In the genomic region with DNA sequence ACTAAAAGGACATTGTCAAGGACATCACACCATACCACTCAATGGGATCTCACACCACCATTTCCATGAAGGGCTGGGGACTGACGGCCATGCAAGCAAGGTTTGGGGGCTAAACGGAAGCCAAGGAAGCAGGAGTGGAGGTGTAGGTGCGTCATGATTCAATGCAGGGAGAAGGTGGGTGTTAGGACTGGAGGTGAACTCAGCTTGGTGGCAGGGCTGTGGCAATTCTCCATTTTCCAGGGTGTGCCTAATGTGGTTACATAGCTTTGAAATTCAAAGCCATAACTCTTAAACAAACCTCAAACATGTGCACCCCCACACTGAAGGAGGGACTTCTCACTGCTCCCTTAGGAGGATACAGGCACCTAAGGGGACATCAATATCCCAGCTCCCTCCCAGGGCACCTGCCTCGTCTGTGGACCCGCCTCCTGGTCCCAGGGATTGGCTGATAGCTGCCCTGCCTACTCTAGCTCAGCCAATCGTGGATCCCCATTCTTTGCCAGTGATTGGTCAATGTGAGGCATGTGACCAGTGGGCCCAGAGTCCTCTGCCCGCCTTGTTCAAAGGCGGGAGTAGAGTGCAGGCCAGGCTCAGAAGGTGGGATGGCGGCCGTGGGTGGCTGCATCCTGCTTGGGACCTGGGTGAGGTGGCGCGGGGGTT, we compare ENCODE assay signal across 1 cellular context.
A peak's percentile ranks its signal among the peaks of the same experiment; 100 is the strongest.
TF ChIP-seq lines count a peak whose summit lies in the region.

No MANE protein-coding gene starts in this region.

TF ChIP-seq in K562, 482 proteins besides CTCF, POLR2A, EP300 and RAD21 (continued from another document):
- TF ChIP-seq, protein P1, sequence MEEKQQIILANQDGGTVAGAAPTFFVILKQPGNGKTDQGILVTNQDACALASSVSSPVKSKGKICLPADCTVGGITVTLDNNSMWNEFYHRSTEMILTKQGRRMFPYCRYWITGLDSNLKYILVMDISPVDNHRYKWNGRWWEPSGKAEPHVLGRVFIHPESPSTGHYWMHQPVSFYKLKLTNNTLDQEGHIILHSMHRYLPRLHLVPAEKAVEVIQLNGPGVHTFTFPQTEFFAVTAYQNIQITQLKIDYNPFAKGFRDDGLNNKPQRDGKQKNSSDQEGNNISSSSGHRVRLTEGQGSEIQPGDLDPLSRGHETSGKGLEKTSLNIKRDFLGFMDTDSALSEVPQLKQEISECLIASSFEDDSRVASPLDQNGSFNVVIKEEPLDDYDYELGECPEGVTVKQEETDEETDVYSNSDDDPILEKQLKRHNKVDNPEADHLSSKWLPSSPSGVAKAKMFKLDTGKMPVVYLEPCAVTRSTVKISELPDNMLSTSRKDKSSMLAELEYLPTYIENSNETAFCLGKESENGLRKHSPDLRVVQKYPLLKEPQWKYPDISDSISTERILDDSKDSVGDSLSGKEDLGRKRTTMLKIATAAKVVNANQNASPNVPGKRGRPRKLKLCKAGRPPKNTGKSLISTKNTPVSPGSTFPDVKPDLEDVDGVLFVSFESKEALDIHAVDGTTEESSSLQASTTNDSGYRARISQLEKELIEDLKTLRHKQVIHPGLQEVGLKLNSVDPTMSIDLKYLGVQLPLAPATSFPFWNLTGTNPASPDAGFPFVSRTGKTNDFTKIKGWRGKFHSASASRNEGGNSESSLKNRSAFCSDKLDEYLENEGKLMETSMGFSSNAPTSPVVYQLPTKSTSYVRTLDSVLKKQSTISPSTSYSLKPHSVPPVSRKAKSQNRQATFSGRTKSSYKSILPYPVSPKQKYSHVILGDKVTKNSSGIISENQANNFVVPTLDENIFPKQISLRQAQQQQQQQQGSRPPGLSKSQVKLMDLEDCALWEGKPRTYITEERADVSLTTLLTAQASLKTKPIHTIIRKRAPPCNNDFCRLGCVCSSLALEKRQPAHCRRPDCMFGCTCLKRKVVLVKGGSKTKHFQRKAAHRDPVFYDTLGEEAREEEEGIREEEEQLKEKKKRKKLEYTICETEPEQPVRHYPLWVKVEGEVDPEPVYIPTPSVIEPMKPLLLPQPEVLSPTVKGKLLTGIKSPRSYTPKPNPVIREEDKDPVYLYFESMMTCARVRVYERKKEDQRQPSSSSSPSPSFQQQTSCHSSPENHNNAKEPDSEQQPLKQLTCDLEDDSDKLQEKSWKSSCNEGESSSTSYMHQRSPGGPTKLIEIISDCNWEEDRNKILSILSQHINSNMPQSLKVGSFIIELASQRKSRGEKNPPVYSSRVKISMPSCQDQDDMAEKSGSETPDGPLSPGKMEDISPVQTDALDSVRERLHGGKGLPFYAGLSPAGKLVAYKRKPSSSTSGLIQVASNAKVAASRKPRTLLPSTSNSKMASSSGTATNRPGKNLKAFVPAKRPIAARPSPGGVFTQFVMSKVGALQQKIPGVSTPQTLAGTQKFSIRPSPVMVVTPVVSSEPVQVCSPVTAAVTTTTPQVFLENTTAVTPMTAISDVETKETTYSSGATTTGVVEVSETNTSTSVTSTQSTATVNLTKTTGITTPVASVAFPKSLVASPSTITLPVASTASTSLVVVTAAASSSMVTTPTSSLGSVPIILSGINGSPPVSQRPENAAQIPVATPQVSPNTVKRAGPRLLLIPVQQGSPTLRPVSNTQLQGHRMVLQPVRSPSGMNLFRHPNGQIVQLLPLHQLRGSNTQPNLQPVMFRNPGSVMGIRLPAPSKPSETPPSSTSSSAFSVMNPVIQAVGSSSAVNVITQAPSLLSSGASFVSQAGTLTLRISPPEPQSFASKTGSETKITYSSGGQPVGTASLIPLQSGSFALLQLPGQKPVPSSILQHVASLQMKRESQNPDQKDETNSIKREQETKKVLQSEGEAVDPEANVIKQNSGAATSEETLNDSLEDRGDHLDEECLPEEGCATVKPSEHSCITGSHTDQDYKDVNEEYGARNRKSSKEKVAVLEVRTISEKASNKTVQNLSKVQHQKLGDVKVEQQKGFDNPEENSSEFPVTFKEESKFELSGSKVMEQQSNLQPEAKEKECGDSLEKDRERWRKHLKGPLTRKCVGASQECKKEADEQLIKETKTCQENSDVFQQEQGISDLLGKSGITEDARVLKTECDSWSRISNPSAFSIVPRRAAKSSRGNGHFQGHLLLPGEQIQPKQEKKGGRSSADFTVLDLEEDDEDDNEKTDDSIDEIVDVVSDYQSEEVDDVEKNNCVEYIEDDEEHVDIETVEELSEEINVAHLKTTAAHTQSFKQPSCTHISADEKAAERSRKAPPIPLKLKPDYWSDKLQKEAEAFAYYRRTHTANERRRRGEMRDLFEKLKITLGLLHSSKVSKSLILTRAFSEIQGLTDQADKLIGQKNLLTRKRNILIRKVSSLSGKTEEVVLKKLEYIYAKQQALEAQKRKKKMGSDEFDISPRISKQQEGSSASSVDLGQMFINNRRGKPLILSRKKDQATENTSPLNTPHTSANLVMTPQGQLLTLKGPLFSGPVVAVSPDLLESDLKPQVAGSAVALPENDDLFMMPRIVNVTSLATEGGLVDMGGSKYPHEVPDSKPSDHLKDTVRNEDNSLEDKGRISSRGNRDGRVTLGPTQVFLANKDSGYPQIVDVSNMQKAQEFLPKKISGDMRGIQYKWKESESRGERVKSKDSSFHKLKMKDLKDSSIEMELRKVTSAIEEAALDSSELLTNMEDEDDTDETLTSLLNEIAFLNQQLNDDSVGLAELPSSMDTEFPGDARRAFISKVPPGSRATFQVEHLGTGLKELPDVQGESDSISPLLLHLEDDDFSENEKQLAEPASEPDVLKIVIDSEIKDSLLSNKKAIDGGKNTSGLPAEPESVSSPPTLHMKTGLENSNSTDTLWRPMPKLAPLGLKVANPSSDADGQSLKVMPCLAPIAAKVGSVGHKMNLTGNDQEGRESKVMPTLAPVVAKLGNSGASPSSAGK (IDR thresholded peaks at IDR 0.05): peak; percentile 20; the same call in 1 of the 2 replicates
- no peak for TF ChIP-seq IRF9 (tag; IDR thresholded peaks at IDR 0.05)
- no peak for TF ChIP-seq NR2F6 (CRISPR knock-in tag; IDR thresholded peaks at IDR 0.05)
- no peak for TF ChIP-seq GTF2E2 (tag; IDR thresholded peaks at IDR 0.05)
- peak; percentile 46 for TF ChIP-seq FOS (IDR thresholded peaks at IDR 0.05; ENCODE audit: extremely low read depth, insufficient read length)
- TF ChIP-seq USF2 (CRISPR knock-in tag; IDR thresholded peaks at IDR 0.05): peak; percentile 82
- peak; percentile 68; the same call in 1 of the 2 replicates for TF ChIP-seq RAD51 (IDR thresholded peaks at IDR 0.05; ENCODE audit: borderline replicate concordance, low read depth)
- TF ChIP-seq NFYB (IDR thresholded peaks at IDR 0.05; ENCODE audit: extremely low read depth, insufficient read length): peak; percentile 54
- no peak for TF ChIP-seq DPF2 (IDR thresholded peaks at IDR 0.05)
- TF ChIP-seq ZNF592 (IDR thresholded peaks at IDR 0.05): no peak
- TF ChIP-seq SAFB (IDR thresholded peaks at IDR 0.05; ENCODE audit: borderline replicate concordance, low read depth, low read length): no peak
- TF ChIP-seq TSC22D4 (tag; IDR thresholded peaks at IDR 0.05): no peak
- TF ChIP-seq, protein P2, sequence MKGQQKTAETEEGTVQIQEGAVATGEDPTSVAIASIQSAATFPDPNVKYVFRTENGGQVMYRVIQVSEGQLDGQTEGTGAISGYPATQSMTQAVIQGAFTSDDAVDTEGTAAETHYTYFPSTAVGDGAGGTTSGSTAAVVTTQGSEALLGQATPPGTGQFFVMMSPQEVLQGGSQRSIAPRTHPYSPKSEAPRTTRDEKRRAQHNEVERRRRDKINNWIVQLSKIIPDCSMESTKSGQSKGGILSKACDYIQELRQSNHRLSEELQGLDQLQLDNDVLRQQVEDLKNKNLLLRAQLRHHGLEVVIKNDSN (CRISPR knock-in tag; IDR thresholded peaks at IDR 0.05): peak; percentile 92
- TF ChIP-seq, protein P3, sequence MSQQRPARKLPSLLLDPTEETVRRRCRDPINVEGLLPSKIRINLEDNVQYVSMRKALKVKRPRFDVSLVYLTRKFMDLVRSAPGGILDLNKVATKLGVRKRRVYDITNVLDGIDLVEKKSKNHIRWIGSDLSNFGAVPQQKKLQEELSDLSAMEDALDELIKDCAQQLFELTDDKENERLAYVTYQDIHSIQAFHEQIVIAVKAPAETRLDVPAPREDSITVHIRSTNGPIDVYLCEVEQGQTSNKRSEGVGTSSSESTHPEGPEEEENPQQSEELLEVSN (IDR thresholded peaks at IDR 0.05; ENCODE audit: borderline replicate concordance in 1 of 2, extremely low read depth in 1 of 2, insufficient read depth in 1 of 2, insufficient read length in 1 of 2, low read depth in 1 of 2, low read length in 1 of 2, poor library complexity in 1 of 2, severe bottlenecking in 1 of 2): peak; percentile 15 to 52
- no peak for TF ChIP-seq RUNX1 (IDR thresholded peaks at IDR 0.05; ENCODE audit: low read depth)
- TF ChIP-seq SUPT5H (IDR thresholded peaks at IDR 0.05): no peak
- TF ChIP-seq, protein P4, sequence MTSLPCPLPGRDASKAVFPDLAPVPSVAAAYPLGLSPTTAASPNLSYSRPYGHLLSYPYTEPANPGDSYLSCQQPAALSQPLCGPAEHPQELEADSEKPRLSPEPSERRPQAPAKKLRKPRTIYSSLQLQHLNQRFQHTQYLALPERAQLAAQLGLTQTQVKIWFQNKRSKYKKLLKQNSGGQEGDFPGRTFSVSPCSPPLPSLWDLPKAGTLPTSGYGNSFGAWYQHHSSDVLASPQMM (CRISPR knock-in tag; IDR thresholded peaks at IDR 0.05): no peak
- no peak for TF ChIP-seq TFAM (CRISPR knock-in tag; conservative IDR thresholded peaks at IDR 0.05)
TF ChIP-seq in K562: peak in this region for 7.
